Comparison of ENCODE assay signal across 1 cellular context in genomic region chr15:31216210-31216911, GRCh38.
TF ChIP-seq lines count a peak whose summit lies in the region.

No MANE protein-coding gene starts in this region.

TF ChIP-seq in A549, 52 proteins besides CTCF, POLR2A, EP300 and RAD21 (continued from another document):
- TF ChIP-seq, protein P1, sequence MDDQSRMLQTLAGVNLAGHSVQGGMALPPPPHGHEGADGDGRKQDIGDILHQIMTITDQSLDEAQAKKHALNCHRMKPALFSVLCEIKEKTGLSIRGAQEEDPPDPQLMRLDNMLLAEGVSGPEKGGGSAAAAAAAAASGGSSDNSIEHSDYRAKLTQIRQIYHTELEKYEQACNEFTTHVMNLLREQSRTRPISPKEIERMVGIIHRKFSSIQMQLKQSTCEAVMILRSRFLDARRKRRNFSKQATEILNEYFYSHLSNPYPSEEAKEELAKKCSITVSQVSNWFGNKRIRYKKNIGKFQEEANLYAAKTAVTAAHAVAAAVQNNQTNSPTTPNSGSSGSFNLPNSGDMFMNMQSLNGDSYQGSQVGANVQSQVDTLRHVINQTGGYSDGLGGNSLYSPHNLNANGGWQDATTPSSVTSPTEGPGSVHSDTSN (IDR thresholded peaks at IDR 0.05): no peak
- TF ChIP-seq HDAC2 (IDR thresholded peaks at IDR 0.05) (no peak), USF2 (IDR thresholded peaks at IDR 0.05) (no peak), POLR2AphosphoS2 (conservative IDR thresholded peaks at IDR 0.05; ENCODE audit: low read length) (no peak), KDM1A (IDR thresholded peaks at IDR 0.05; ENCODE audit: low read depth) (no peak), SREBF2 (IDR thresholded peaks at IDR 0.05) (no peak), RNF2 (IDR thresholded peaks at IDR 0.05; ENCODE audit: borderline replicate concordance, low read depth) (no peak), ESRRA (IDR thresholded peaks at IDR 0.05; ENCODE audit: borderline replicate concordance, low read length) (no peak)
- TF ChIP-seq, protein P2, sequence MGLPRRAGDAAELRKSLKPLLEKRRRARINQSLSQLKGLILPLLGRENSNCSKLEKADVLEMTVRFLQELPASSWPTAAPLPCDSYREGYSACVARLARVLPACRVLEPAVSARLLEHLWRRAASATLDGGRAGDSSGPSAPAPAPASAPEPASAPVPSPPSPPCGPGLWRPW (IDR thresholded peaks at IDR 0.05): no peak
TF ChIP-seq in A549: peak in this region for 6.
